In the genomic region with DNA sequence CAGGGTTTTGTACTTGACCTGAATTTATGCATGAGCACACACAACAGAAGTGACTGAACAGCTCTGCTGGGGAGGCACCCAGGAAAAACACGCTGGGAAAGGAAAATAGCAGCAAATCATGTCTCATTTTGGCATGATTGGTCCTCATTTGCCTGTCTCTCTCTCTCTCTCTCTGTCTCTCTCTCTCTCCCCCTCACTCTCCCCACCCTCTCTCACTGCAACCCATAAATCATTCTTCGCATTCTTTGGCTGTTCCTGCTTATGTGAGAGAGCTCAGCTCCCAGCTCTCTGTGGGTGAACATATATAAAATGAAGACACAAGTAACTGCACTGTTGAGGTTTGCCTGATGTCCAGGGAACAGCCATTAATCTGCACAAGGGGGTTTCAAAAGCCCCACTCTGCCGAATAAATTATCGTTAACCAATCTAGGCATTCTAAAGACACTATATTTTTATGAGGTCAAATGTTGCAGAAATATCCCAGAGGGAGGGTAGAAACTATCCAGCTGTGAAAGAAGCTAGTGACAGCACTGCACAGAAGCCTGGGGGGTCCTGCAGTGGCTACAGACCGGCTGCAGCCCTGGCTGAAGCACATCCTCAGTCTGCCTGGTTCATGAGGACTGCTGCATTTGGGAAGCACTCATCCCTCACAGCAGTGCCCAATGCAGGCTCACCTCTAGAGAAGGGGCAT, we compare ENCODE assay signal across 1 cellular context.
A peak's percentile ranks its signal among the peaks of the same experiment; 100 is the strongest.
TF ChIP-seq lines count a peak whose summit lies in the region.

No MANE protein-coding gene starts in this region.

TF ChIP-seq in SK-N-SH treated with all-trans-retinoic acid at 6 μM for 48 hours, 23 proteins besides CTCF, POLR2A, EP300 and RAD21 (continued from another document):
- TF ChIP-seq, protein P1, sequence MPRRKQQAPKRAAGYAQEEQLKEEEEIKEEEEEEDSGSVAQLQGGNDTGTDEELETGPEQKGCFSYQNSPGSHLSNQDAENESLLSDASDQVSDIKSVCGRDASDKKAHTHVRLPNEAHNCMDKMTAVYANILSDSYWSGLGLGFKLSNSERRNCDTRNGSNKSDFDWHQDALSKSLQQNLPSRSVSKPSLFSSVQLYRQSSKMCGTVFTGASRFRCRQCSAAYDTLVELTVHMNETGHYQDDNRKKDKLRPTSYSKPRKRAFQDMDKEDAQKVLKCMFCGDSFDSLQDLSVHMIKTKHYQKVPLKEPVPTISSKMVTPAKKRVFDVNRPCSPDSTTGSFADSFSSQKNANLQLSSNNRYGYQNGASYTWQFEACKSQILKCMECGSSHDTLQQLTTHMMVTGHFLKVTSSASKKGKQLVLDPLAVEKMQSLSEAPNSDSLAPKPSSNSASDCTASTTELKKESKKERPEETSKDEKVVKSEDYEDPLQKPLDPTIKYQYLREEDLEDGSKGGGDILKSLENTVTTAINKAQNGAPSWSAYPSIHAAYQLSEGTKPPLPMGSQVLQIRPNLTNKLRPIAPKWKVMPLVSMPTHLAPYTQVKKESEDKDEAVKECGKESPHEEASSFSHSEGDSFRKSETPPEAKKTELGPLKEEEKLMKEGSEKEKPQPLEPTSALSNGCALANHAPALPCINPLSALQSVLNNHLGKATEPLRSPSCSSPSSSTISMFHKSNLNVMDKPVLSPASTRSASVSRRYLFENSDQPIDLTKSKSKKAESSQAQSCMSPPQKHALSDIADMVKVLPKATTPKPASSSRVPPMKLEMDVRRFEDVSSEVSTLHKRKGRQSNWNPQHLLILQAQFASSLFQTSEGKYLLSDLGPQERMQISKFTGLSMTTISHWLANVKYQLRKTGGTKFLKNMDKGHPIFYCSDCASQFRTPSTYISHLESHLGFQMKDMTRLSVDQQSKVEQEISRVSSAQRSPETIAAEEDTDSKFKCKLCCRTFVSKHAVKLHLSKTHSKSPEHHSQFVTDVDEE (CRISPR knock-in tag; IDR thresholded peaks at IDR 0.05) = peak; percentile 63
